In the genomic region with DNA sequence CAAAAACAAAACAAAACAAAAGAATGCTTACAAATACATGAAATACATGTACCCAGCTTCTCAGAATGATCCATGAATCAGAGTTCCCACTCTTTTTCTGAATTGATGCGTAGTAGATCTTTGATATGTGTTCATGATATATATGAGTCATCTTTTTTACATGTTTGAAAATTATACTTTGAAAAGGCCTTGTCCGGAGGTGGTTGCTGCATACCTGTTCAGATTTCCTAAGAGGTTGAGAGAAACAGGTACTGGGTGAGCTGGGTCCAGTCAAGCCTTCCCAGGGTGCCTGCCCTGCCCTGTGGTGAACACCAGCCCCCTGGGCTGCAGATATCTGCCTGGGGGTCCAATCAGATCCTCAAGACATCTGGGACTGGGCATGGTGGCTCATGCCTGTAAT, we compare ENCODE assay signal across 11 cellular contexts. TPM values are rescaled to one million over a fixed set of nuclear protein-coding genes. Genes with fewer than 3 reads are reported as not detected.
DNase-seq lines count a peak whose midpoint lies in the region; ATAC-seq and TF ChIP-seq lines count a peak whose summit lies in the region.
"Not testable (repeated sequence)": the region's sequence is repeated elsewhere in the genome, so short reads cannot be mapped to it uniquely, and the experiment has no call there.
"Had no signal": no experiment of that assay in that cellular context is flagged by ENCODE, and none has a peak within 500 bp of the region (broad histone marks: within the 10 kb centered on the region; RNA-seq: fewer than 3 reads in every experiment).

No MANE protein-coding gene starts in this region.

- not testable (repeated sequence) for H3K4me1 Mint-ChIP-seq in T-helper 2 cell treated with Interferon-gamma antibody and Interleukin-4, amounts not matched to agents 5 μg/mL and 100 μg/mL, for 36 hours (ENCODE audit: low read depth); activated CD4-positive, alpha-beta T cell treated with anti-CD3 and anti-CD28 coated beads, Interleukin-2, amount 10 ng/mL, durations not matched to agents 24 days and 14 days; activated T-cell treated with anti-CD3 and anti-CD28 coated beads, Interleukin-2, amount 50 U/mL, for 72 hours (ENCODE audit: low read depth); stimulated activated effector memory CD8-positive, alpha-beta T cell treated with anti-CD3 and anti-CD28 coated beads, Interleukin-12 subunit alpha, Interleukin-12 subunit beta, amount 100 ng/mL, for 72 hours

- peak; percentile 64 to 70 for ATAC-seq in activated T-cell treated with anti-CD3 and anti-CD28 coated beads, Interleukin-2, amount 50 U/mL, for 72 hours (replicated peaks in 1 of 2)
- ATAC-seq in foreskin keratinocyte, result peak; percentile 23
- peak; percentile 36 for ATAC-seq in stimulated activated effector memory CD8-positive, alpha-beta T cell treated with anti-CD3 and anti-CD28 coated beads, Interleukin-12 subunit alpha, Interleukin-12 subunit beta, amount 100 ng/mL, for 72 hours

- H3K27ac Mint-ChIP-seq in T-helper 2 cell treated with Interferon-gamma antibody and Interleukin-4, amounts not matched to agents 5 μg/mL and 100 μg/mL, for 36 hours; activated CD4-positive, alpha-beta T cell treated with anti-CD3 and anti-CD28 coated beads, Interleukin-2, amount 10 ng/mL, durations not matched to agents 24 days and 14 days; activated T-cell treated with anti-CD3 and anti-CD28 coated beads, Interleukin-2, amount 50 U/mL, for 72 hours; stimulated activated effector memory CD8-positive, alpha-beta T cell treated with anti-CD3 and anti-CD28 coated beads, Interleukin-12 subunit alpha, Interleukin-12 subunit beta, amount 100 ng/mL, for 72 hours: not testable (repeated sequence)

- peak; percentile 33 for DNase-seq in T-helper 2 cell treated with Interferon-gamma antibody and Interleukin-4, amounts not matched to agents 5 μg/mL and 100 μg/mL, for 36 hours (ENCODE audit: low spot score)
- peak; percentile 62 for DNase-seq in activated CD4-positive, alpha-beta T cell treated with anti-CD3 and anti-CD28 coated beads, Interleukin-2, amount 10 ng/mL, durations not matched to agents 24 days and 14 days
- DNase-seq in activated CD8-positive, alpha-beta memory T cell treated with anti-CD3 and anti-CD28 coated beads, Interleukin-2, amount 50 U/mL, for 48 hours, result peak; percentile 67
- peak; percentile 22 to 36 for DNase-seq in activated T-cell treated with anti-CD3 and anti-CD28 coated beads, Interleukin-2, amount 50 U/mL, for 72 hours
- peak; percentile 11 for DNase-seq in activated naive CD4-positive, alpha-beta T cell treated with anti-CD3 and anti-CD28 coated beads, Interleukin-2, amount 50 U/mL, for 16 hours
- DNase-seq in foreskin keratinocyte, result not testable (repeated sequence)
- DNase-seq in stimulated activated CD4-positive, alpha-beta T cell treated with anti-CD3 and anti-CD28 coated beads, Interleukin-12 subunit alpha, Interleukin-12 subunit beta, amount 100 ng/mL, for 4 hours, result peak; percentile 3
- peak in 1 of 2 donors; percentile 67 for DNase-seq in stimulated activated effector memory CD8-positive, alpha-beta T cell treated with anti-CD3 and anti-CD28 coated beads, Interleukin-12 subunit alpha, Interleukin-12 subunit beta, amount 100 ng/mL, for 72 hours (ENCODE audit: low spot score in 2 of 2)

- not testable (repeated sequence) for H3K36me3 Mint-ChIP-seq in T-helper 2 cell treated with Interferon-gamma antibody and Interleukin-4, amounts not matched to agents 5 μg/mL and 100 μg/mL, for 36 hours (ENCODE audit: low read depth); activated CD4-positive, alpha-beta T cell treated with anti-CD3 and anti-CD28 coated beads, Interleukin-2, amount 10 ng/mL, durations not matched to agents 24 days and 14 days (ENCODE audit: low read depth); activated T-cell treated with anti-CD3 and anti-CD28 coated beads, Interleukin-2, amount 50 U/mL, for 72 hours (ENCODE audit: insufficient read depth in 2 of 2); stimulated activated effector memory CD8-positive, alpha-beta T cell treated with anti-CD3 and anti-CD28 coated beads, Interleukin-12 subunit alpha, Interleukin-12 subunit beta, amount 100 ng/mL, for 72 hours

- not testable (repeated sequence) for H3K4me1 ChIP-seq in foreskin keratinocyte

- H3K27me3 Mint-ChIP-seq in T-helper 2 cell treated with Interferon-gamma antibody and Interleukin-4, amounts not matched to agents 5 μg/mL and 100 μg/mL, for 36 hours (ENCODE audit: low read depth); activated CD4-positive, alpha-beta T cell treated with anti-CD3 and anti-CD28 coated beads, Interleukin-2, amount 10 ng/mL, durations not matched to agents 24 days and 14 days; activated T-cell treated with anti-CD3 and anti-CD28 coated beads, Interleukin-2, amount 50 U/mL, for 72 hours (ENCODE audit: low read depth): not testable (repeated sequence)

- H3K9me3 Mint-ChIP-seq in T-helper 2 cell treated with Interferon-gamma antibody and Interleukin-4, amounts not matched to agents 5 μg/mL and 100 μg/mL, for 36 hours; activated CD4-positive, alpha-beta T cell treated with anti-CD3 and anti-CD28 coated beads, Interleukin-2, amount 10 ng/mL, durations not matched to agents 24 days and 14 days; activated T-cell treated with anti-CD3 and anti-CD28 coated beads, Interleukin-2, amount 50 U/mL, for 72 hours; stimulated activated effector memory CD8-positive, alpha-beta T cell treated with anti-CD3 and anti-CD28 coated beads, Interleukin-12 subunit alpha, Interleukin-12 subunit beta, amount 100 ng/mL, for 72 hours: not testable (repeated sequence)

- H3K27ac ChIP-seq in foreskin keratinocyte, result not testable (repeated sequence)

- not testable (repeated sequence) for TF ChIP-seq CTCF in foreskin keratinocyte (conservative IDR thresholded peaks at IDR 0.05)

- intact Hi-C loops in activated CD4-positive, alpha-beta T cell treated with anti-CD3 and anti-CD28 coated beads, Interleukin-2, amount 10 ng/mL, durations not matched to agents 24 days and 14 days (cut with micrococcal nuclease), result not testable (repeated sequence)

- not testable (repeated sequence) for H3K27me3 ChIP-seq in foreskin keratinocyte

- not testable (repeated sequence) for H3K4me3 Mint-ChIP-seq in T-helper 2 cell treated with Interferon-gamma antibody and Interleukin-4, amounts not matched to agents 5 μg/mL and 100 μg/mL, for 36 hours; activated CD4-positive, alpha-beta T cell treated with anti-CD3 and anti-CD28 coated beads, Interleukin-2, amount 10 ng/mL, durations not matched to agents 24 days and 14 days; activated T-cell treated with anti-CD3 and anti-CD28 coated beads, Interleukin-2, amount 50 U/mL, for 72 hours; stimulated activated effector memory CD8-positive, alpha-beta T cell treated with anti-CD3 and anti-CD28 coated beads, Interleukin-12 subunit alpha, Interleukin-12 subunit beta, amount 100 ng/mL, for 72 hours

RNA-seq across cellular contexts. Expression of a gene that starts 4.1 kb away (rescaled TPM):
- 17.8 and 20.2 TPM in 2 replicates for total RNA-seq in activated CD4-positive, alpha-beta T cell treated with anti-CD3 and anti-CD28 coated beads, Interleukin-2, amount 10 ng/mL, durations not matched to agents 24 days and 14 days
- 10 to 100 TPM; 11.4 to 23.4 TPM for total RNA-seq in activated T-cell treated with anti-CD3 and anti-CD28 coated beads, Interleukin-2, amount 50 U/mL, for 72 hours
- total RNA-seq in foreskin keratinocyte, result 1.4 and 5.9 TPM in 2 replicates
- polyA plus RNA-seq in foreskin keratinocyte, result 0.35 and 2.9 TPM in 2 replicates

RNA-seq across cellular contexts. Expression of a gene that starts 25.4 kb away (rescaled TPM):
- not detected in 2 replicates for total RNA-seq in activated CD4-positive, alpha-beta T cell treated with anti-CD3 and anti-CD28 coated beads, Interleukin-2, amount 10 ng/mL, durations not matched to agents 24 days and 14 days
- not detected for total RNA-seq in activated T-cell treated with anti-CD3 and anti-CD28 coated beads, Interleukin-2, amount 50 U/mL, for 72 hours
- total RNA-seq in foreskin keratinocyte, result not detected in 2 replicates
- polyA plus RNA-seq in foreskin keratinocyte, result not detected in 2 replicates
- total RNA-seq: A172; CD4-positive, CD25-positive, alpha-beta regulatory T cell; H9 had no signal

RNA-seq across cellular contexts. Expression of a gene that starts 33.0 kb away (rescaled TPM):
- total RNA-seq in activated CD4-positive, alpha-beta T cell treated with anti-CD3 and anti-CD28 coated beads, Interleukin-2, amount 10 ng/mL, durations not matched to agents 24 days and 14 days, result 14.4 and 23.0 TPM in 2 replicates
- 10 to 100 TPM; 13.3 to 58.8 TPM for total RNA-seq in activated T-cell treated with anti-CD3 and anti-CD28 coated beads, Interleukin-2, amount 50 U/mL, for 72 hours
- total RNA-seq in foreskin keratinocyte, result 10.6 and 21.7 TPM in 2 replicates
- 14.5 and 26.5 TPM in 2 replicates for polyA plus RNA-seq in foreskin keratinocyte

RNA-seq across cellular contexts. Expression of a gene that starts 59.0 kb away (rescaled TPM):
- total RNA-seq in activated CD4-positive, alpha-beta T cell treated with anti-CD3 and anti-CD28 coated beads, Interleukin-2, amount 10 ng/mL, durations not matched to agents 24 days and 14 days, result 52.8 and 54.1 TPM in 2 replicates
- total RNA-seq in activated T-cell treated with anti-CD3 and anti-CD28 coated beads, Interleukin-2, amount 50 U/mL, for 72 hours, result 10 to 100 TPM; 52.0 to 79.2 TPM
- total RNA-seq in foreskin keratinocyte, result 0.56 and 1.3 TPM in 2 replicates
- polyA plus RNA-seq in foreskin keratinocyte, result 0.92 and 0.99 TPM in 2 replicates
